In genomic region chr7:46079421-46079820, GRCh38 we compare ENCODE assay signal across 30 cellular contexts.
"Had no signal": no experiment of that assay in that cellular context is flagged by ENCODE, and none has a peak within 500 bp of the region (broad histone marks: within the 10 kb centered on the region; RNA-seq: fewer than 3 reads in every experiment).

No MANE protein-coding gene starts in this region.

- ATAC-seq: activated CD8-positive, alpha-beta T cell treated with anti-CD3 and anti-CD28 coated beads for 36 hours; activated naive CD4-positive, alpha-beta T cell treated with anti-CD3 and anti-CD28 coated beads, Interleukin-2, amount 50 U/mL, for 72 hours; activated T-cell treated with anti-CD3 and anti-CD28 coated beads, Interleukin-2, amount 50 U/mL, for 4 hours; activated T-cell treated with anti-CD3 and anti-CD28 coated beads, Interleukin-2, amount 50 U/mL, for 72 hours; activated T-helper 17 cell treated with anti-CD3 and anti-CD28 coated beads, Interleukin-2, amount 50 U/mL, for 72 hours; body of pancreas had no signal

- DNase-seq: activated B cell treated with CpG ODN at 0.5 μM for 24 hours; activated CD4-positive, alpha-beta memory T cell treated with anti-CD3 and anti-CD28 coated beads for 36 hours; activated CD4-positive, alpha-beta T cell treated with anti-CD3 and anti-CD28 coated beads for 4 hours; activated CD4-positive, alpha-beta T cell treated with anti-CD3 and anti-CD28 coated beads, Interleukin-2, amount 10 ng/mL, durations not matched to agents 24 days and 14 days; activated CD4-positive, alpha-beta T cell treated with anti-CD3 and anti-CD28 coated beads, Interleukin-2, amount 50 U/mL, for 1 hour; activated CD4-positive, alpha-beta T cell treated with anti-CD3 and anti-CD28 coated beads, Interleukin-2, amount 50 U/mL, for 4 hours; activated CD4-positive, CD25-positive, alpha-beta regulatory T cell treated with anti-CD3 and anti-CD28 coated beads, Interleukin-2, amount 50 U/mL, for 72 hours; activated CD8-positive, alpha-beta memory T cell treated with anti-CD3 and anti-CD28 coated beads, Interleukin-2, amount 50 U/mL, for 4 hours; activated CD8-positive, alpha-beta T cell treated with anti-CD3 and anti-CD28 coated beads for 36 hours; activated effector memory CD4-positive, alpha-beta T cell treated with anti-CD3 and anti-CD28 coated beads, Interleukin-2, amount 50 U/mL, for 16 hours; activated gamma-delta T cell treated with Interleukin-2 at 50 U/mL for 16 hours; activated naive CD4-positive, alpha-beta T cell; activated naive CD4-positive, alpha-beta T cell treated with anti-CD3 and anti-CD28 coated beads for 36 hours; activated naive CD4-positive, alpha-beta T cell treated with anti-CD3 and anti-CD28 coated beads, Interleukin-2, amount 50 U/mL, for 16 hours; activated naive CD8-positive, alpha-beta T cell treated with anti-CD3 and anti-CD28 coated beads for 36 hours; activated T-cell treated with anti-CD3 and anti-CD28 coated beads for 4 hours; activated T-cell treated with anti-CD3 and anti-CD28 coated beads, Interleukin-2, amount 50 U/mL, for 1 hour; activated T-cell treated with anti-CD3 and anti-CD28 coated beads, Interleukin-2, amount 50 U/mL, for 4 hours; activated T-cell treated with anti-CD3 and anti-CD28 coated beads, Interleukin-2, amount 50 U/mL, for 72 hours; adrenal gland; amniotic stem cell; aorta; body of pancreas; brain microvascular endothelial cell; central memory CD4-positive, alpha-beta T cell; cerebellar nuclear complex; T-helper 2 cell; T-helper 9 cell had no signal
